In genomic region chr3:61559108-61559731, GRCh38 we compare ENCODE assay signal across 14 cellular contexts. TPM values are rescaled to one million over a fixed set of nuclear protein-coding genes. Genes with fewer than 3 reads are reported as not detected.
DNase-seq lines count a peak whose midpoint lies in the region; ATAC-seq and TF ChIP-seq lines count a peak whose summit lies in the region.
"Had no signal": no experiment of that assay in that cellular context is flagged by ENCODE, and none has a peak within 500 bp of the region (broad histone marks: within the 10 kb centered on the region; RNA-seq: fewer than 3 reads in every experiment).

No MANE protein-coding gene starts in this region.

- no peak overlapping the region for H3K9ac ChIP-seq in OCI-LY3 (ENCODE audit: low read length)

- H3K9me3 ChIP-seq in OCI-LY3 (ENCODE audit: insufficient read depth, low read length) (no peaks in the 10 kb centered on the region), gastrocnemius medialis (peaks cover 0 to 5% (median 0%) of the 10 kb centered on the region in 3 donors)
- H3K9me3 ChIP-seq: MG63 had no signal

- H3K4me3 ChIP-seq in OCI-LY3 (ENCODE audit: low read length) (no peak overlapping the region), gastrocnemius medialis (peak overlapping the region in 2 of 4 donors; percentile 83 to 95)
- H3K4me3 ChIP-seq: MG63 had no signal

- H3K79me2 ChIP-seq in OCI-LY3 (ENCODE audit: low read length), result peaks cover 27% of the 10 kb centered on the region; the same call in 1 of the 2 replicates

- ATAC-seq in foreskin keratinocyte, result no peak
- ATAC-seq in gastrocnemius medialis, result no peak
- ATAC-seq: left colon had no signal

- intact Hi-C loops in gastrocnemius medialis (cut with DNase I; ENCODE audit: low total_unique reads), result no loop called here

- H3K36me3 ChIP-seq in OCI-LY3 (replicated peaks; ENCODE audit: low read depth, low read length) (no peaks in the 10 kb centered on the region), gastrocnemius medialis (no peaks in the 10 kb centered on the region)
- H3K36me3 ChIP-seq: MG63 had no signal

- peak; percentile 6; the same call in 1 of the 2 replicates for TF ChIP-seq CTCF in OCI-LY3 (IDR thresholded peaks at IDR 0.05; ENCODE audit: low read depth, low read length)
- peak; percentile 22 for TF ChIP-seq CTCF in foreskin keratinocyte (conservative IDR thresholded peaks at IDR 0.05)
- peak in 1 of 5 experiments; percentile 8 for TF ChIP-seq CTCF in gastrocnemius medialis (IDR thresholded peaks at IDR 0.05 in 4 of 5, conservative IDR thresholded peaks at IDR 0.05 in 1 of 5)

- peaks cover 8% of the 10 kb centered on the region for H4K20me1 ChIP-seq in OCI-LY3 (ENCODE audit: insufficient read depth, low read length)

- no peak overlapping the region for H3K4me2 ChIP-seq in OCI-LY3 (ENCODE audit: low read length)

- peaks cover 15% of the 10 kb centered on the region for H3K4me1 ChIP-seq in OCI-LY3 (ENCODE audit: low read length)
- no peaks in the 10 kb centered on the region for H3K4me1 ChIP-seq in foreskin keratinocyte
- peaks cover 0 to 6% of the 10 kb centered on the region in 2 donors for H3K4me1 ChIP-seq in gastrocnemius medialis

- H2AFZ ChIP-seq in OCI-LY3 (ENCODE audit: low read depth, low read length), result no peak overlapping the region

- H3K27ac ChIP-seq in OCI-LY3 (ENCODE audit: low read length), result no peak overlapping the region
- H3K27ac ChIP-seq in foreskin keratinocyte, result no peak overlapping the region
- peak overlapping the region; percentile 95 to 99 (median 97) for H3K27ac ChIP-seq in gastrocnemius medialis

- in situ Hi-C loops in gastrocnemius medialis (cut with MboI; ENCODE audit: low sequenced_read_pairs in 4 of 4), result loop anchor here (25.0 kb wide), 3 partner anchors 278 to 378 kb away; no protein-coding TSS in a partner anchor

- H3K27me3 ChIP-seq in OCI-LY3 (ENCODE audit: low read depth, low read length) (peaks cover 13% of the 10 kb centered on the region), foreskin keratinocyte (no peaks in the 10 kb centered on the region), gastrocnemius medialis (no peaks in the 10 kb centered on the region)
- H3K27me3 ChIP-seq: MG63 had no signal

- DNase-seq in ELR (ENCODE audit: low read depth) (peak; percentile 20), foreskin keratinocyte (no peak), gastrocnemius medialis (no peak), NCI-H226 (no peak), NOMO-1 (lab: John Stamatoyannopoulos, UW; ENCODE audit: unreplicated experiment in 2 of 2) (no peak)
- DNase-seq in stimulated activated CD4-positive, alpha-beta T cell treated with anti-CD3 and anti-CD28 coated beads, Interleukin-1b, Interleukin-23, amount 100 ng/mL, for 48 hours, result no peak
- DNase-seq in stimulated activated CD4-positive, alpha-beta T cell treated with anti-CD3 and anti-CD28 coated beads, Interleukin-4, amount 100 ng/mL, for 4 hours, result no peak
- DNase-seq: activated CD4-positive, alpha-beta memory T cell treated with anti-CD3 and anti-CD28 coated beads, Interleukin-2, amount 10 ng/mL, durations not matched to agents 7 days and 5 days; activated naive CD8-positive, alpha-beta T cell treated with anti-CD3 and anti-CD28 coated beads for 36 hours; GOT3; MG63; small intestine had no signal

- TF ChIP-seq POLR2A in gastrocnemius medialis (IDR thresholded peaks at IDR 0.05), result no peak

RNA-seq across cellular contexts. Expression of gene PTPRG, which starts 2.2 kb away (rescaled TPM):
- total RNA-seq in foreskin keratinocyte (18.6 and 20.8 TPM in 2 replicates), gastrocnemius medialis (10 to 100 TPM; 21.1 to 54.2 (median 30.6) TPM)
- 2.0 and 2.3 TPM in 2 replicates for polyA plus RNA-seq in foreskin keratinocyte

Comparison
In these comparisons a context has a peak if more than half of its experiments do, and no peak if none do; other contexts are left out.
1. H3K27ac ChIP-seq: peak in gastrocnemius medialis (4 of 4); none in OCI-LY3 (single experiment) and foreskin keratinocyte (single experiment).